22 cellular contexts compared by ENCODE assay signal in genomic region chr12:112349440-112349839, GRCh38. TPM values are rescaled to one million over a fixed set of nuclear protein-coding genes. Genes with fewer than 3 reads are reported as not detected.
DNase-seq lines count a peak whose midpoint lies in the region; ATAC-seq, FAIRE-seq and TF ChIP-seq lines count a peak whose summit lies in the region.
"Had no signal": no experiment of that assay in that cellular context is flagged by ENCODE, and none has a peak within 500 bp of the region (broad histone marks: within the 10 kb centered on the region; RNA-seq: fewer than 3 reads in every experiment).

No MANE protein-coding gene starts in this region.

- CTCF ChIA-PET in endothelial cell of umbilical vein (lab: Charles Lee): no interaction called here
- CTCF ChIA-PET in activated CD8-positive, alpha-beta T cell treated with anti-CD3 and anti-CD28 coated beads, Interleukin-2, amount 10 ng/mL, durations not matched to agents 7 days and 5 days (lab: Charles Lee): no interaction called here

- POLR2A ChIA-PET in endothelial cell of umbilical vein (lab: Charles Lee): no interaction called here
- POLR2A ChIA-PET in activated CD8-positive, alpha-beta T cell treated with anti-CD3 and anti-CD28 coated beads, Interleukin-2, amount 10 ng/mL, durations not matched to agents 7 days and 5 days (lab: Charles Lee): no interaction called here

- dilution Hi-C loops in endothelial cell of umbilical vein (cut with MboI; ENCODE audit: extremely low pct_ligation_motif_present, low sequenced_read_pairs): no loop called here

- no peak for TF ChIP-seq CTCF in endothelial cell of umbilical vein (IDR thresholded peaks at IDR 0.05; ENCODE audit: extremely low read depth in 1 of 2, insufficient read depth in 1 of 2, low read depth in 1 of 2, low read length in 2 of 2)
- TF ChIP-seq CTCF in type B pancreatic cell (conservative IDR thresholded peaks at IDR 0.05): no peak
- no peak for TF ChIP-seq CTCF in colonic mucosa (IDR thresholded peaks at IDR 0.05)

- DNase-seq in NCI-H1417 (lab: John Stamatoyannopoulos, UW) (peak in 2 of 3 experiments; percentile 15 to 54), NCI-H1417 treated with DMSO at 0.1 percent for 48 hours (lab: John Stamatoyannopoulos, UW) (no peak), RPMI8226 (peak; percentile 55), endothelial cell of umbilical vein (ENCODE audit: low read depth, low spot score) (peak; percentile 43), type B pancreatic cell (ENCODE audit: extremely low spot score, unreplicated experiment) (no peak), colonic mucosa (no peak), NAMALWA (ENCODE audit: low spot score) (no peak)
- DNase-seq in activated CD8-positive, alpha-beta T cell treated with anti-CD3 and anti-CD28 coated beads, Interleukin-2, amount 10 ng/mL, durations not matched to agents 7 days and 5 days: no peak
- DNase-seq: 8988T; activated CD4-positive, alpha-beta T cell treated with anti-CD3 and anti-CD28 coated beads, Interleukin-2, amount 50 U/mL, for 48 hours; CD4-positive, CD25-positive, alpha-beta regulatory T cell; EL; naive thymus-derived CD8-positive, alpha-beta T cell; NCI-H510A treated with DMSO at 0.1 percent for 48 hours; stimulated activated CD4-positive, alpha-beta T cell treated with anti-CD3 and anti-CD28 coated beads, Interleukin-2, amount 100 ng/mL, for 24 hours; stimulated activated CD8-positive, alpha-beta memory T cell treated with anti-CD3 and anti-CD28 coated beads, Interleukin-4, amount 100 ng/mL, for 48 hours; T-helper 2 cell had no signal

- H3K27me3 ChIP-seq in endothelial cell of umbilical vein (ENCODE audit: control insufficient read depth in 2 of 2, insufficient read depth in 2 of 2, low read length in 2 of 2) (no peaks in the 10 kb centered on the region), colonic mucosa (no peaks in the 10 kb centered on the region)
- H3K27me3 ChIP-seq: tibial nerve had no signal

- BruUV-seq in endothelial cell of umbilical vein (replicated peaks; lab: Mats Ljungman, UMichigan): no TSS peak

- no peak overlapping the region for H3K4me2 ChIP-seq in endothelial cell of umbilical vein (ENCODE audit: insufficient read depth, low read length)

- ATAC-seq in activated CD8-positive, alpha-beta T cell treated with anti-CD3 and anti-CD28 coated beads, Interleukin-2, amount 10 ng/mL, durations not matched to agents 7 days and 5 days: no peak
- ATAC-seq: GM12878; left lobe of liver; naive thymus-derived CD8-positive, alpha-beta T cell had no signal

- no peaks in the 10 kb centered on the region for H3K36me3 Mint-ChIP-seq in type B pancreatic cell
- H3K36me3 Mint-ChIP-seq in activated CD8-positive, alpha-beta T cell treated with anti-CD3 and anti-CD28 coated beads, Interleukin-2, amount 10 ng/mL, durations not matched to agents 7 days and 5 days (ENCODE audit: low read depth): no peaks in the 10 kb centered on the region
- H3K36me3 Mint-ChIP-seq: naive thymus-derived CD8-positive, alpha-beta T cell had no signal

- no peaks in the 10 kb centered on the region for H3K9me3 Mint-ChIP-seq in type B pancreatic cell
- H3K9me3 Mint-ChIP-seq in activated CD8-positive, alpha-beta T cell treated with anti-CD3 and anti-CD28 coated beads, Interleukin-2, amount 10 ng/mL, durations not matched to agents 7 days and 5 days (ENCODE audit: insufficient read depth): no peaks in the 10 kb centered on the region
- H3K9me3 Mint-ChIP-seq: activated T-helper 1 cell treated with anti-CD3 and anti-CD28 coated beads, Interleukin-12 subunit alpha, Interleukin-12 subunit beta, Interleukin-2, Interleukin-4 antibody, amounts not matched to agents 30 ng/mL and 10 ng/mL and 1 ng/mL, durations not matched to agents 14 hours and 24 hours and 36 hours; dendritic cell treated with granulocyte-macrophage colony-stimulating factor and Interleukin-4, amounts not matched to agents 40 ng/mL and 50 ng/mL, for 4 days; naive thymus-derived CD8-positive, alpha-beta T cell had no signal

- TF ChIP-seq POLR2A in endothelial cell of umbilical vein (IDR thresholded peaks at IDR 0.05; ENCODE audit: low read depth, low read length): no peak

- no peak overlapping the region for H3K4me3 Mint-ChIP-seq in type B pancreatic cell
- H3K4me3 Mint-ChIP-seq in activated CD8-positive, alpha-beta T cell treated with anti-CD3 and anti-CD28 coated beads, Interleukin-2, amount 10 ng/mL, durations not matched to agents 7 days and 5 days: no peak overlapping the region
- H3K4me3 Mint-ChIP-seq: activated T-helper 1 cell treated with anti-CD3 and anti-CD28 coated beads, Interleukin-12 subunit alpha, Interleukin-12 subunit beta, Interleukin-2, Interleukin-4 antibody, amounts not matched to agents 30 ng/mL and 10 ng/mL and 1 ng/mL, durations not matched to agents 14 hours and 24 hours and 36 hours; CD4-positive, CD25-positive, alpha-beta regulatory T cell; dendritic cell treated with granulocyte-macrophage colony-stimulating factor and Interleukin-4, amounts not matched to agents 40 ng/mL and 50 ng/mL, for 4 days; naive thymus-derived CD8-positive, alpha-beta T cell had no signal

- no peak overlapping the region for H3K9ac ChIP-seq in endothelial cell of umbilical vein (replicated peaks; ENCODE audit: extremely low read depth, insufficient read depth, low read length)
- no peak overlapping the region for H3K9ac ChIP-seq in colonic mucosa (ENCODE audit: low read depth in 2 of 2, low read length in 2 of 2)

- H3K9me1 ChIP-seq in endothelial cell of umbilical vein (replicated peaks; ENCODE audit: control insufficient read depth, extremely low read depth, insufficient read depth, low read length): no peaks in the 10 kb centered on the region

- no peak overlapping the region for H3K27ac ChIP-seq in endothelial cell of umbilical vein (ENCODE audit: insufficient read depth, low read depth, low read length)
- no peak overlapping the region for H3K27ac ChIP-seq in colonic mucosa
- H3K27ac ChIP-seq: tibial nerve had no signal

- intact Hi-C loops in endothelial cell of umbilical vein (cut with micrococcal nuclease): no loop called here
- intact Hi-C loops in colonic mucosa (cut with DNase I): no loop called here

- FAIRE-seq in endothelial cell of umbilical vein (lab: Jason Lieb, UNC): peak; percentile 12
- FAIRE-seq: GM12878 had no signal

- peaks cover 13% of the 10 kb centered on the region for H3K79me2 ChIP-seq in endothelial cell of umbilical vein (ENCODE audit: control insufficient read depth, insufficient read depth, low read length)

- H3K4me1 ChIP-seq in endothelial cell of umbilical vein (ENCODE audit: control insufficient read depth, extremely low read depth, insufficient read depth, low read length) (no peaks in the 10 kb centered on the region), colonic mucosa (no peaks in the 10 kb centered on the region)

- H2AFZ ChIP-seq in endothelial cell of umbilical vein (ENCODE audit: low read depth, low read length): no peak overlapping the region

- H3K36me3 ChIP-seq in endothelial cell of umbilical vein (ENCODE audit: control insufficient read depth in 2 of 2, extremely low read depth in 1 of 2, insufficient read depth in 2 of 2, low read length in 2 of 2): no peaks in the 10 kb centered on the region
- H3K36me3 ChIP-seq in colonic mucosa: no peaks in the 10 kb centered on the region
- H3K36me3 ChIP-seq: tibial nerve had no signal

- H3K27me3 Mint-ChIP-seq in type B pancreatic cell: no peaks in the 10 kb centered on the region
- H3K27me3 Mint-ChIP-seq in activated CD8-positive, alpha-beta T cell treated with anti-CD3 and anti-CD28 coated beads, Interleukin-2, amount 10 ng/mL, durations not matched to agents 7 days and 5 days (ENCODE audit: low read depth): no peaks in the 10 kb centered on the region
- H3K27me3 Mint-ChIP-seq: CD4-positive, CD25-positive, alpha-beta regulatory T cell; dendritic cell treated with granulocyte-macrophage colony-stimulating factor and Interleukin-4, amounts not matched to agents 40 ng/mL and 50 ng/mL, for 4 days; naive thymus-derived CD8-positive, alpha-beta T cell had no signal

- peak overlapping the region; percentile 7 for H3K27ac Mint-ChIP-seq in type B pancreatic cell
- H3K27ac Mint-ChIP-seq in activated CD8-positive, alpha-beta T cell treated with anti-CD3 and anti-CD28 coated beads, Interleukin-2, amount 10 ng/mL, durations not matched to agents 7 days and 5 days: no peak overlapping the region
- H3K27ac Mint-ChIP-seq: activated T-helper 1 cell treated with anti-CD3 and anti-CD28 coated beads, Interleukin-12 subunit alpha, Interleukin-12 subunit beta, Interleukin-2, Interleukin-4 antibody, amounts not matched to agents 30 ng/mL and 10 ng/mL and 1 ng/mL, durations not matched to agents 14 hours and 24 hours and 36 hours; CD4-positive, CD25-positive, alpha-beta regulatory T cell; dendritic cell treated with granulocyte-macrophage colony-stimulating factor and Interleukin-4, amounts not matched to agents 40 ng/mL and 50 ng/mL, for 4 days had no signal

- H3K4me1 Mint-ChIP-seq in type B pancreatic cell (ENCODE audit: unreplicated experiment): peaks cover 18% of the 10 kb centered on the region
- peaks cover 27% of the 10 kb centered on the region for H3K4me1 Mint-ChIP-seq in activated CD8-positive, alpha-beta T cell treated with anti-CD3 and anti-CD28 coated beads, Interleukin-2, amount 10 ng/mL, durations not matched to agents 7 days and 5 days (ENCODE audit: low read depth)

- H3K4me3 ChIP-seq in endothelial cell of umbilical vein (replicated peaks in 1 of 3; ENCODE audit: insufficient read depth in 1 of 3, low read depth in 1 of 3, low read length in 3 of 3): no peak overlapping the region
- no peak overlapping the region for H3K4me3 ChIP-seq in colonic mucosa
- H3K4me3 ChIP-seq: GM12878, tibial nerve had no signal

- H3K9me3 ChIP-seq in endothelial cell of umbilical vein (replicated peaks; ENCODE audit: control insufficient read depth, insufficient read depth, low read length): no peaks in the 10 kb centered on the region
- H3K9me3 ChIP-seq in colonic mucosa: no peaks in the 10 kb centered on the region
- H3K9me3 ChIP-seq: tibial nerve had no signal

- H4K20me1 ChIP-seq in endothelial cell of umbilical vein (replicated peaks; ENCODE audit: control insufficient read depth, extremely low read depth, insufficient read depth, low read length): peaks cover 8% of the 10 kb centered on the region

RNA-seq across cellular contexts. Expression of gene HECTD4, which starts 32.8 kb away (rescaled TPM):
- total RNA-seq in endothelial cell of umbilical vein (38.8 and 47.7 TPM in 2 replicates), type B pancreatic cell (ENCODE audit: low replicate concordance) (57.6 and 62.1 TPM in 2 replicates), colonic mucosa (10 to 100 TPM; 39.6 to 41.7 TPM)
- 9.7 and 11.1 TPM in 2 replicates for polyA plus RNA-seq in endothelial cell of umbilical vein
- polyA plus RNA-seq in endothelial cell of umbilical vein (2011; cell fraction: cytosol; rRNA removed): 8.8 and 10.2 TPM in 2 replicates
- polyA plus RNA-seq in endothelial cell of umbilical vein (2011; cell fraction: nucleus; rRNA removed): 58.1 and 58.5 TPM in 2 replicates
- 18.0 and 23.4 TPM in 2 replicates for polyA plus RNA-seq in endothelial cell of umbilical vein (2012)
- polyA minus RNA-seq in endothelial cell of umbilical vein: 55.3 and 58.0 TPM in 2 replicates
- polyA minus RNA-seq in endothelial cell of umbilical vein (2011; cell fraction: cytosol; rRNA and poly(A)+ RNA removed): 19.2 TPM
- 97.5 and 125 TPM in 2 replicates for polyA minus RNA-seq in endothelial cell of umbilical vein (2011; cell fraction: nucleus; rRNA and poly(A)+ RNA removed)
- 10 to 100 TPM; 39.3 to 47.8 TPM for total RNA-seq in activated CD8-positive, alpha-beta T cell treated with anti-CD3 and anti-CD28 coated beads, Interleukin-2, amount 10 ng/mL, durations not matched to agents 7 days and 5 days

RNA-seq across cellular contexts. Expression of gene RPL6, which starts 60.0 kb away (rescaled TPM):
- total RNA-seq in endothelial cell of umbilical vein (1,359 and 1,385 TPM in 2 replicates), type B pancreatic cell (ENCODE audit: low replicate concordance) (1,606 and 1,993 TPM in 2 replicates), colonic mucosa (1,000 to 10,000 TPM in 1 of 2 donors, 100 to 1,000 TPM in 1; 782 to 1,047 TPM)
- 773 and 998 TPM in 2 replicates for polyA plus RNA-seq in endothelial cell of umbilical vein
- polyA plus RNA-seq in endothelial cell of umbilical vein (2011; cell fraction: cytosol; rRNA removed): 2,036 and 2,074 TPM in 2 replicates
- polyA plus RNA-seq in endothelial cell of umbilical vein (2011; cell fraction: nucleus; rRNA removed): 552 and 631 TPM in 2 replicates
- 2,142 and 2,144 TPM in 2 replicates for polyA plus RNA-seq in endothelial cell of umbilical vein (2012)
- polyA minus RNA-seq in endothelial cell of umbilical vein: 289 and 336 TPM in 2 replicates
- 430 TPM for polyA minus RNA-seq in endothelial cell of umbilical vein (2011; cell fraction: cytosol; rRNA and poly(A)+ RNA removed)
- polyA minus RNA-seq in endothelial cell of umbilical vein (2011; cell fraction: nucleus; rRNA and poly(A)+ RNA removed): 80.6 and 105 TPM in 2 replicates
- total RNA-seq in activated CD8-positive, alpha-beta T cell treated with anti-CD3 and anti-CD28 coated beads, Interleukin-2, amount 10 ng/mL, durations not matched to agents 7 days and 5 days: 1,000 to 10,000 TPM; 1,104 to 1,130 TPM

Comparison
In these comparisons a context has a peak if more than half of its experiments do, and no peak if none do; other contexts are left out.
1. DNase-seq: peak in NCI-H1417 (2 of 3), RPMI8226 (single experiment) and endothelial cell of umbilical vein (single experiment); none in NCI-H1417 treated with DMSO at 0.1 percent for 48 hours (single experiment), type B pancreatic cell (single experiment), activated CD8-positive, alpha-beta T cell treated with anti-CD3 and anti-CD28 coated beads, Interleukin-2, amount 10 ng/mL, durations not matched to agents 7 days and 5 days (single experiment), colonic mucosa (single experiment) and NAMALWA (single experiment).